In genomic region chr15:82749951-82750830, GRCh38 we compare ENCODE assay signal across 1 cellular context.
TF ChIP-seq lines count a peak whose summit lies in the region.

No MANE protein-coding gene starts in this region.

TF ChIP-seq in K562, 482 proteins besides CTCF, POLR2A, EP300 and RAD21 (continued from another document):
- TF ChIP-seq ZNF639 (CRISPR knock-in tag; conservative IDR thresholded peaks at IDR 0.05 in 1 of 2, IDR thresholded peaks at IDR 0.05 in 1 of 2) (no peak; a peak in 1 of 4 replicates), MAFG (tag; conservative IDR thresholded peaks at IDR 0.05) (no peak), ZNF518B (CRISPR knock-in tag; IDR thresholded peaks at IDR 0.05) (no peak), HMGN3 (IDR thresholded peaks at IDR 0.05; ENCODE audit: borderline replicate concordance, extremely low read depth, insufficient read length, low read depth, low read length) (peak; percentile 18), MCM2 (IDR thresholded peaks at IDR 0.05; ENCODE audit: low read depth) (no peak), CTBP1 (IDR thresholded peaks at IDR 0.05; ENCODE audit: borderline replicate concordance) (peak; percentile 47; the same call in 1 of the 2 replicates), MBD1 (CRISPR knock-in tag; IDR thresholded peaks at IDR 0.05) (no peak), ZNF347 (CRISPR knock-in tag; IDR thresholded peaks at IDR 0.05; ENCODE audit: low read depth) (no peak), MTF1 (CRISPR knock-in tag; IDR thresholded peaks at IDR 0.05; ENCODE audit: borderline replicate concordance) (no peak), BACH1 (tag; IDR thresholded peaks at IDR 0.05) (peak; percentile 51; the same call in 1 of the 2 replicates)
TF ChIP-seq in K562: peak in this region for 126.
